ENCODE assay signal across 8 cellular contexts in genomic region chr6:132401120-132401940, GRCh38. TPM values are rescaled to one million over a fixed set of nuclear protein-coding genes. Genes with fewer than 3 reads are reported as not detected.
DNase-seq lines count a peak whose midpoint lies in the region; ATAC-seq, FAIRE-seq and TF ChIP-seq lines count a peak whose summit lies in the region.

TSS of gene MOXD1 (minus strand) at chr6:132401475. CDS start at chr6:132401426, 49 bp downstream.

- TF ChIP-seq POLR2A in erythroblast (IDR thresholded peaks at IDR 0.05; ENCODE audit: low read length) (no peak), uterus (IDR thresholded peaks at IDR 0.05) (peak; percentile 40 to 79)

- no peak within 1 kb of the TSS for H3K27ac ChIP-seq in mucosa of rectum (ENCODE audit: low read depth in 2 of 2, low read length in 2 of 2)
- peak within 1 kb of the TSS; percentile 85 to 86 for H3K27ac ChIP-seq in uterus

- no peaks in the 10 kb centered on the region for H3K9me3 ChIP-seq in mucosa of rectum (ENCODE audit: control insufficient read depth in 2 of 2, low read length in 2 of 2)
- H3K9me3 ChIP-seq in uterus = no peaks in the 10 kb centered on the region

- peak; percentile 53 for ATAC-seq in HG02840 (IDR thresholded peaks at IDR 0.05; ENCODE audit: low FRiP score, unreplicated experiment)

- H3K36me3 ChIP-seq in mucosa of rectum (ENCODE audit: control insufficient read depth in 2 of 2, insufficient read depth in 2 of 2, low read length in 2 of 2) (no peaks in the 10 kb centered on the region), uterus (no peaks in the 10 kb centered on the region)

- H3K9ac ChIP-seq in mucosa of rectum (ENCODE audit: low read depth in 1 of 2, low read length in 2 of 2) = peak within 1 kb of the TSS in 1 of 2 donors; percentile 54

- TF ChIP-seq CTCF in uterus (IDR thresholded peaks at IDR 0.05) = peak in 3 of 4 experiments; percentile 11 to 45 (median 20)

- no peak for FAIRE-seq in RCC 7860 (lab: Jason Lieb, UNC)

- H3K4me3 ChIP-seq in mucosa of rectum (ENCODE audit: low read length in 2 of 2) (peak within 1 kb of the TSS; percentile 62 to 74), uterus (peak within 1 kb of the TSS; percentile 45 to 53)

- peak; percentile 56 for DNase-seq in activated CD8-positive, alpha-beta memory T cell treated with anti-CD3 and anti-CD28 coated beads, Interleukin-2, amount 50 U/mL, for 48 hours
- no peak for DNase-seq in activated CD8-positive, alpha-beta memory T cell treated with anti-CD3 and anti-CD28 coated beads for 24 hours
- DNase-seq in RCC 7860 (ENCODE audit: low spot score) (peak; percentile 34), erythroblast (lab: John Stamatoyannopoulos, UW) (peak; percentile 19 to 25), uterus (peak; percentile 56 to 64)
- DNase-seq in stimulated activated CD8-positive, alpha-beta memory T cell treated with anti-CD3 and anti-CD28 coated beads, Interleukin-4, amount 100 ng/mL, for 48 hours = no peak

- no peaks in the 10 kb centered on the region for H3K4me1 ChIP-seq in mucosa of rectum (ENCODE audit: control insufficient read depth in 2 of 2, insufficient read depth in 2 of 2, low read length in 2 of 2)
- no peaks in the 10 kb centered on the region for H3K4me1 ChIP-seq in uterus

- intact Hi-C loops in uterus (cut with DNase I; ENCODE audit: low total_unique reads) = no loop called here

- H3K27me3 ChIP-seq in mucosa of rectum (ENCODE audit: control insufficient read depth in 2 of 2, insufficient read depth in 2 of 2, low read length in 2 of 2) = peaks cover 17 to 30% of the 10 kb centered on the region in 2 donors
- no peaks in the 10 kb centered on the region for H3K27me3 ChIP-seq in uterus

RNA-seq across cellular contexts. Expression of gene MOXD1, which starts in this region (rescaled TPM):
- total RNA-seq in uterus = 100 to 1,000 TPM in 1 of 4 donors, 10 to 100 TPM in 3; 27.6 to 260 (median 58.9) TPM

Comparison
In these comparisons a context has a peak if more than half of its experiments do, and no peak if none do; other contexts are left out.
1. DNase-seq: peak in activated CD8-positive, alpha-beta memory T cell treated with anti-CD3 and anti-CD28 coated beads, Interleukin-2, amount 50 U/mL, for 48 hours (single experiment), RCC 7860 (single experiment), erythroblast (2 of 2) and uterus (2 of 2); none in activated CD8-positive, alpha-beta memory T cell treated with anti-CD3 and anti-CD28 coated beads for 24 hours (single experiment) and stimulated activated CD8-positive, alpha-beta memory T cell treated with anti-CD3 and anti-CD28 coated beads, Interleukin-4, amount 100 ng/mL, for 48 hours (single experiment).
2. H3K27ac ChIP-seq: peak in uterus (2 of 2); none in mucosa of rectum (0 of 2).